In genomic region chr17:42698736-42699414, GRCh38 we compare ENCODE assay signal across 10 cellular contexts.
DNase-seq lines count a peak whose midpoint lies in the region; ATAC-seq, FAIRE-seq and TF ChIP-seq lines count a peak whose summit lies in the region.
"Had no signal": no experiment of that assay in that cellular context is flagged by ENCODE, and none has a peak within 500 bp of the region (broad histone marks: within the 10 kb centered on the region; RNA-seq: fewer than 3 reads in every experiment).

No MANE protein-coding gene starts in this region.

- no peak for TF ChIP-seq CTCF in D721Med (IDR thresholded peaks at IDR 0.05; ENCODE audit: insufficient read depth, missing control alignments)
- TF ChIP-seq CTCF in nephron (IDR thresholded peaks at IDR 0.05; ENCODE audit: unreplicated experiment in 3 of 3): no peak

- no peak for ATAC-seq in effector memory CD8-positive, alpha-beta T cell (replicated peaks)
- ATAC-seq in GM18858 (IDR thresholded peaks at IDR 0.05; ENCODE audit: unreplicated experiment) (no peak), GM18520 (IDR thresholded peaks at IDR 0.05; ENCODE audit: unreplicated experiment) (no peak)

- no peaks in the 10 kb centered on the region for H3K27me3 Mint-ChIP-seq in effector memory CD8-positive, alpha-beta T cell
- no peaks in the 10 kb centered on the region for H3K27me3 Mint-ChIP-seq in nephron (ENCODE audit: low read depth)
- H3K27me3 Mint-ChIP-seq: dendritic cell treated with granulocyte-macrophage colony-stimulating factor and Interleukin-4, amounts not matched to agents 40 ng/mL and 50 ng/mL, for 4 days had no signal

- no peaks in the 10 kb centered on the region for H3K9me3 Mint-ChIP-seq in effector memory CD8-positive, alpha-beta T cell
- no peaks in the 10 kb centered on the region for H3K9me3 Mint-ChIP-seq in nephron
- H3K9me3 Mint-ChIP-seq: dendritic cell treated with granulocyte-macrophage colony-stimulating factor and Interleukin-4, amounts not matched to agents 40 ng/mL and 50 ng/mL, for 4 days had no signal

- peak overlapping the region; percentile 65 to 71 for H3K27ac Mint-ChIP-seq in effector memory CD8-positive, alpha-beta T cell
- peak overlapping the region; percentile 77 to 92 (median 89) for H3K27ac Mint-ChIP-seq in nephron
- H3K27ac Mint-ChIP-seq: dendritic cell treated with granulocyte-macrophage colony-stimulating factor and Interleukin-4, amounts not matched to agents 40 ng/mL and 50 ng/mL, for 4 days had no signal

- H3K4me1 Mint-ChIP-seq in effector memory CD8-positive, alpha-beta T cell (ENCODE audit: low read depth in 2 of 2): no peaks in the 10 kb centered on the region
- H3K4me1 Mint-ChIP-seq in nephron: peaks cover 35% of the 10 kb centered on the region

- DNase-seq in D721Med (ENCODE audit: insufficient read length, low spot score) (peak; percentile 81), NCI-H524 (lab: John Stamatoyannopoulos, UW) (peak; percentile 95 to 97), SW480 (ENCODE audit: low spot score) (no peak), COLO829 (ENCODE audit: low spot score) (no peak)
- no peak for DNase-seq in effector memory CD8-positive, alpha-beta T cell
- DNase-seq: SHP77 treated with DMSO at 0.1 percent for 48 hours had no signal

- no peak overlapping the region for H3K4me3 Mint-ChIP-seq in effector memory CD8-positive, alpha-beta T cell
- H3K4me3 Mint-ChIP-seq in nephron: peak overlapping the region in 1 of 3 experiments; percentile 46
- H3K4me3 Mint-ChIP-seq: dendritic cell treated with granulocyte-macrophage colony-stimulating factor and Interleukin-4, amounts not matched to agents 40 ng/mL and 50 ng/mL, for 4 days had no signal

- no peak for FAIRE-seq in D721Med (lab: Jason Lieb, UNC)

- H3K36me3 Mint-ChIP-seq in effector memory CD8-positive, alpha-beta T cell (ENCODE audit: insufficient read depth): peaks cover 24% of the 10 kb centered on the region
- peaks cover 47% of the 10 kb centered on the region for H3K36me3 Mint-ChIP-seq in nephron (ENCODE audit: low read depth)

Comparison
In these comparisons a context has a peak if more than half of its experiments do, and no peak if none do; other contexts are left out.
1. DNase-seq: peak in D721Med (single experiment) and NCI-H524 (2 of 2); none in effector memory CD8-positive, alpha-beta T cell (0 of 3), SW480 (single experiment) and COLO829 (single experiment).